In genomic region chr12:110502449-110502738, GRCh38 we compare ENCODE assay signal across 1 cellular context.
TF ChIP-seq lines count a peak whose summit lies in the region.

No MANE protein-coding gene starts in this region.

TF ChIP-seq in HCT116, 20 proteins besides CTCF, POLR2A, EP300 and RAD21:
- TF ChIP-seq JUND (IDR thresholded peaks at IDR 0.05): no peak
- no peak; the same call in 1 of the 2 replicates for TF ChIP-seq CBX3 (IDR thresholded peaks at IDR 0.05; ENCODE audit: low read depth)
- no peak for TF ChIP-seq ZNF274 (IDR thresholded peaks at IDR 0.05; ENCODE audit: low read depth, low read length)
- TF ChIP-seq, protein P1, sequence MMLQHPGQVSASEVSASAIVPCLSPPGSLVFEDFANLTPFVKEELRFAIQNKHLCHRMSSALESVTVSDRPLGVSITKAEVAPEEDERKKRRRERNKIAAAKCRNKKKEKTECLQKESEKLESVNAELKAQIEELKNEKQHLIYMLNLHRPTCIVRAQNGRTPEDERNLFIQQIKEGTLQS (IDR thresholded peaks at IDR 0.05): no peak
- TF ChIP-seq ZBTB33 (IDR thresholded peaks at IDR 0.05; ENCODE audit: extremely low read depth, insufficient replicate concordance, low read length): no peak
- no peak for TF ChIP-seq YY1 (IDR thresholded peaks at IDR 0.05; ENCODE audit: extremely low read depth, insufficient replicate concordance, low read depth, low read length)
- TF ChIP-seq SRF (IDR thresholded peaks at IDR 0.05; ENCODE audit: low read depth): no peak; the same call in 1 of the 2 replicates
- TF ChIP-seq ELF1 (IDR thresholded peaks at IDR 0.05; ENCODE audit: borderline replicate concordance, low read depth): no peak
- TF ChIP-seq TCF7L2 (IDR thresholded peaks at IDR 0.05; ENCODE audit: borderline replicate concordance, extremely low read depth, insufficient read depth, insufficient read length): no peak
- no peak for TF ChIP-seq REST (IDR thresholded peaks at IDR 0.05; ENCODE audit: low read depth)
- TF ChIP-seq ZFX (IDR thresholded peaks at IDR 0.05): no peak
- TF ChIP-seq EZH2 (IDR thresholded peaks at IDR 0.05): no peak
- peak; percentile 8; the same call in 1 of the 2 replicates for TF ChIP-seq EGR1 (IDR thresholded peaks at IDR 0.05; ENCODE audit: low read depth)
- no peak for TF ChIP-seq SP1 (IDR thresholded peaks at IDR 0.05; ENCODE audit: low read depth)
- no peak for TF ChIP-seq POLR2AphosphoS5 (IDR thresholded peaks at IDR 0.05; ENCODE audit: low read depth, low read length)
- TF ChIP-seq FOSL1 (IDR thresholded peaks at IDR 0.05; ENCODE audit: low read depth): no peak
- TF ChIP-seq EZH2phosphoT487 (IDR thresholded peaks at IDR 0.05; ENCODE audit: borderline replicate concordance): no peak
- TF ChIP-seq SIN3A (IDR thresholded peaks at IDR 0.05; ENCODE audit: low read depth): peak; percentile 5; the same call in 1 of the 2 replicates
- no peak for TF ChIP-seq MAX (IDR thresholded peaks at IDR 0.05)
- peak; percentile 62; the same call in 1 of the 2 replicates for TF ChIP-seq CEBPB (IDR thresholded peaks at IDR 0.05; ENCODE audit: low read depth)
